In genomic region chr22:17266261-17266971, GRCh38 we compare ENCODE assay signal across 1 cellular context.
A peak's percentile ranks its signal among the peaks of the same experiment; 100 is the strongest.
TF ChIP-seq lines count a peak whose summit lies in the region.

No MANE protein-coding gene starts in this region.

TF ChIP-seq in HEK293, 187 proteins besides CTCF, POLR2A, EP300 and RAD21 (continued from another document and continues in another):
- TF ChIP-seq ZNF664 (tag by site-specific recombination; IDR thresholded peaks at IDR 0.05), result no peak
- no peak for TF ChIP-seq ZNF157 (tag by site-specific recombination; IDR thresholded peaks at IDR 0.05)
- TF ChIP-seq HOXA7 (CRISPR knock-in tag; IDR thresholded peaks at IDR 0.05; ENCODE audit: borderline replicate concordance), result no peak
- no peak for TF ChIP-seq HOXC10 (CRISPR knock-in tag; IDR thresholded peaks at IDR 0.05)
- TF ChIP-seq ZNF362 (tag by site-specific recombination; IDR thresholded peaks at IDR 0.05), result no peak
- TF ChIP-seq ZNF248 (tag by site-specific recombination; IDR thresholded peaks at IDR 0.05), result no peak
- no peak; the same call in 1 of the 2 replicates for TF ChIP-seq KLF1 (tag by site-specific recombination; IDR thresholded peaks at IDR 0.05)
- TF ChIP-seq ZNF169 (tag by site-specific recombination; IDR thresholded peaks at IDR 0.05), result no peak
- no peak for TF ChIP-seq ZNF10 (tag by site-specific recombination; IDR thresholded peaks at IDR 0.05)
- TF ChIP-seq ZNF112 (tag by site-specific recombination; IDR thresholded peaks at IDR 0.05), result no peak
- no peak for TF ChIP-seq ZNF791 (tag by site-specific recombination; IDR thresholded peaks at IDR 0.05)
- no peak for TF ChIP-seq ZFP41 (tag by site-specific recombination; IDR thresholded peaks at IDR 0.05; ENCODE audit: borderline replicate concordance)
- TF ChIP-seq ZNF645 (tag by site-specific recombination; IDR thresholded peaks at IDR 0.05), result no peak
- no peak for TF ChIP-seq ZNF624 (tag by site-specific recombination; IDR thresholded peaks at IDR 0.05)
- TF ChIP-seq ZNF404 (tag by site-specific recombination; IDR thresholded peaks at IDR 0.05), result no peak
- no peak for TF ChIP-seq ZNF777 (tag by site-specific recombination; IDR thresholded peaks at IDR 0.05; ENCODE audit: borderline replicate concordance)
- TF ChIP-seq BCL6B (tag by site-specific recombination; IDR thresholded peaks at IDR 0.05), result no peak
- TF ChIP-seq MEIS1 (CRISPR knock-in tag; IDR thresholded peaks at IDR 0.05; ENCODE audit: borderline replicate concordance), result no peak
- TF ChIP-seq ZNF274 (IDR thresholded peaks at IDR 0.05; ENCODE audit: low read length), result no peak
- no peak for TF ChIP-seq ZNF274 (tag by site-specific recombination; IDR thresholded peaks at IDR 0.05; ENCODE audit: borderline replicate concordance)
- no peak for TF ChIP-seq ZNF677 (tag by site-specific recombination; IDR thresholded peaks at IDR 0.05)
- TF ChIP-seq ZNF184 (tag by site-specific recombination; IDR thresholded peaks at IDR 0.05), result no peak
- no peak for TF ChIP-seq ZNF174 (tag by site-specific recombination; IDR thresholded peaks at IDR 0.05)
- no peak for TF ChIP-seq BCL11B (tag by site-specific recombination; IDR thresholded peaks at IDR 0.05; ENCODE audit: low read depth)
- no peak for TF ChIP-seq INSM2 (tag by site-specific recombination; IDR thresholded peaks at IDR 0.05)
- peak; percentile 82 for TF ChIP-seq SP7 (tag by site-specific recombination; IDR thresholded peaks at IDR 0.05)
- TF ChIP-seq ZNF830 (tag by site-specific recombination; IDR thresholded peaks at IDR 0.05; ENCODE audit: low read depth), result no peak
- TF ChIP-seq ZNF335 (tag by site-specific recombination; conservative IDR thresholded peaks at IDR 0.05), result peak; percentile 86
- no peak for TF ChIP-seq ZNF214 (tag by site-specific recombination; IDR thresholded peaks at IDR 0.05; ENCODE audit: borderline replicate concordance)
- no peak for TF ChIP-seq ATF2 (tag by site-specific recombination; IDR thresholded peaks at IDR 0.05; ENCODE audit: low read depth)
- no peak for TF ChIP-seq PRDM2 (tag by site-specific recombination; IDR thresholded peaks at IDR 0.05; ENCODE audit: borderline replicate concordance)
- TF ChIP-seq ZBTB20 (tag by site-specific recombination; IDR thresholded peaks at IDR 0.05), result peak; percentile 86
- TF ChIP-seq YY1 (tag by site-specific recombination; IDR thresholded peaks at IDR 0.05), result no peak
- peak; percentile 38; the same call in 1 of the 2 replicates for TF ChIP-seq ZBTB17 (tag by site-specific recombination; IDR thresholded peaks at IDR 0.05)
- TF ChIP-seq GLI2 (tag by site-specific recombination; IDR thresholded peaks at IDR 0.05; ENCODE audit: borderline replicate concordance, low read depth), result no peak
- TF ChIP-seq ZNF239 (tag by site-specific recombination; IDR thresholded peaks at IDR 0.05), result no peak
- TF ChIP-seq ZNF660 (tag by site-specific recombination; IDR thresholded peaks at IDR 0.05), result no peak
- no peak for TF ChIP-seq ZBTB1 (tag by site-specific recombination; IDR thresholded peaks at IDR 0.05)
- no peak for TF ChIP-seq ZNF280D (tag by site-specific recombination; IDR thresholded peaks at IDR 0.05)
- TF ChIP-seq ZNF324 (tag by site-specific recombination; IDR thresholded peaks at IDR 0.05), result no peak
- no peak for TF ChIP-seq ZNF529 (tag by site-specific recombination; IDR thresholded peaks at IDR 0.05; ENCODE audit: insufficient replicate concordance)
- no peak for TF ChIP-seq ZNF202 (tag by site-specific recombination; IDR thresholded peaks at IDR 0.05; ENCODE audit: borderline replicate concordance)
- no peak for TF ChIP-seq MZF1 (tag by site-specific recombination; IDR thresholded peaks at IDR 0.05; ENCODE audit: borderline replicate concordance)
- TF ChIP-seq, protein P1, sequence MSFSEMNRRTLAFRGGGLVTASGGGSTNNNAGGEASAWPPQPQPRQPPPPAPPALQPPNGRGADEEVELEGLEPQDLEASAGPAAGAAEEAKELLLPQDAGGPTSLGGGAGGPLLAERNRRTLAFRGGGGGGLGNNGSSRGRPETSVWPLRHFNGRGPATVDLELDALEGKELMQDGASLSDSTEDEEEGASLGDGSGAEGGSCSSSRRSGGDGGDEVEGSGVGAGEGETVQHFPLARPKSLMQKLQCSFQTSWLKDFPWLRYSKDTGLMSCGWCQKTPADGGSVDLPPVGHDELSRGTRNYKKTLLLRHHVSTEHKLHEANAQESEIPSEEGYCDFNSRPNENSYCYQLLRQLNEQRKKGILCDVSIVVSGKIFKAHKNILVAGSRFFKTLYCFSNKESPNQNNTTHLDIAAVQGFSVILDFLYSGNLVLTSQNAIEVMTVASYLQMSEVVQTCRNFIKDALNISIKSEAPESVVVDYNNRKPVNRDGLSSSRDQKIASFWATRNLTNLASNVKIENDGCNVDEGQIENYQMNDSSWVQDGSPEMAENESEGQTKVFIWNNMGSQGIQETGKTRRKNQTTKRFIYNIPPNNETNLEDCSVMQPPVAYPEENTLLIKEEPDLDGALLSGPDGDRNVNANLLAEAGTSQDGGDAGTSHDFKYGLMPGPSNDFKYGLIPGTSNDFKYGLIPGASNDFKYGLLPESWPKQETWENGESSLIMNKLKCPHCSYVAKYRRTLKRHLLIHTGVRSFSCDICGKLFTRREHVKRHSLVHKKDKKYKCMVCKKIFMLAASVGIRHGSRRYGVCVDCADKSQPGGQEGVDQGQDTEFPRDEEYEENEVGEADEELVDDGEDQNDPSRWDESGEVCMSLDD (tag by site-specific recombination; IDR thresholded peaks at IDR 0.05), result no peak
- no peak for TF ChIP-seq SALL2 (tag by site-specific recombination; IDR thresholded peaks at IDR 0.05; ENCODE audit: borderline replicate concordance)
- TF ChIP-seq YY2 (tag by site-specific recombination; IDR thresholded peaks at IDR 0.05), result no peak
- TF ChIP-seq TCF7L2 (IDR thresholded peaks at IDR 0.05; ENCODE audit: borderline replicate concordance, low read depth, low read length), result peak; percentile 43; the same call in 1 of the 2 replicates
